Comparison of ENCODE assay signal across 8 cellular contexts in genomic region chr22:36326178-36327161, GRCh38.
DNase-seq lines count a peak whose midpoint lies in the region; ATAC-seq and TF ChIP-seq lines count a peak whose summit lies in the region.

No MANE protein-coding gene starts in this region.

- TF ChIP-seq POLR2A in breast epithelium (IDR thresholded peaks at IDR 0.05): no peak

- intact Hi-C loops in breast epithelium (cut with DNase I; ENCODE audit: low total_unique reads): loop anchor here (10.0 kb wide), 1 partner anchor 48 kb away; no protein-coding TSS in a partner anchor

- H3K4me3 Mint-ChIP-seq in T-helper 2 cell treated with Interferon-gamma antibody and Interleukin-4, amounts not matched to agents 5 μg/mL and 100 μg/mL, for 36 hours: no peak overlapping the region

- H3K36me3 Mint-ChIP-seq in T-helper 2 cell treated with Interferon-gamma antibody and Interleukin-4, amounts not matched to agents 5 μg/mL and 100 μg/mL, for 36 hours (ENCODE audit: low read depth): peaks cover 77% of the 10 kb centered on the region

- H3K27me3 ChIP-seq in breast epithelium: no peaks in the 10 kb centered on the region
- H3K27me3 ChIP-seq in mucosa of rectum (ENCODE audit: control insufficient read depth in 2 of 2, insufficient read depth in 2 of 2, low read length in 2 of 2): no peaks in the 10 kb centered on the region
- H3K27me3 ChIP-seq in thymus (ENCODE audit: control insufficient read depth, insufficient read depth): no peaks in the 10 kb centered on the region

- H3K27ac Mint-ChIP-seq in T-helper 2 cell treated with Interferon-gamma antibody and Interleukin-4, amounts not matched to agents 5 μg/mL and 100 μg/mL, for 36 hours: peak overlapping the region; percentile 67

- 88% methylated on average over 20 of the region's 20 CpGs for WGBS in thymus

- peaks cover 55 to 62% of the 10 kb centered on the region in 2 donors for H3K4me1 ChIP-seq in breast epithelium
- H3K4me1 ChIP-seq in mucosa of rectum (ENCODE audit: control insufficient read depth in 2 of 2, insufficient read depth in 2 of 2, low read length in 2 of 2): peaks cover 63 to 77% of the 10 kb centered on the region in 2 donors
- H3K4me1 ChIP-seq in thymus (ENCODE audit: control insufficient read depth, insufficient read depth, low read length): peaks cover 27% of the 10 kb centered on the region

- H3K36me3 ChIP-seq in breast epithelium (peaks cover under 1% of the 10 kb centered on the region), mucosa of rectum (ENCODE audit: control insufficient read depth in 2 of 2, insufficient read depth in 2 of 2, low read length in 2 of 2) (peaks cover 76 to 85% of the 10 kb centered on the region in 2 donors), thymus (ENCODE audit: control insufficient read depth, insufficient read depth) (peaks cover 88% of the 10 kb centered on the region)

- H3K27ac ChIP-seq in breast epithelium (peak overlapping the region; percentile 96 to 97), mucosa of rectum (ENCODE audit: low read depth in 2 of 2, low read length in 2 of 2) (peak overlapping the region; percentile 90 to 95), thymus (ENCODE audit: low read depth) (peak overlapping the region; percentile 58)

- H3K9ac ChIP-seq in mucosa of rectum (ENCODE audit: low read depth in 1 of 2, low read length in 2 of 2): peak overlapping the region in 1 of 2 donors; percentile 14

- no peak for ATAC-seq in GM18511 (IDR thresholded peaks at IDR 0.05; ENCODE audit: unreplicated experiment)
- ATAC-seq in HG02588 (IDR thresholded peaks at IDR 0.05; ENCODE audit: unreplicated experiment): no peak
- ATAC-seq in HG03571 (IDR thresholded peaks at IDR 0.05; ENCODE audit: unreplicated experiment): no peak

- H3K4me3 ChIP-seq in breast epithelium: no peak overlapping the region
- H3K4me3 ChIP-seq in mucosa of rectum (ENCODE audit: low read length in 2 of 2): no peak overlapping the region
- no peak overlapping the region for H3K4me3 ChIP-seq in thymus (ENCODE audit: low read length)

- no peak for DNase-seq in T-helper 2 cell treated with Interferon-gamma antibody and Interleukin-4, amounts not matched to agents 5 μg/mL and 100 μg/mL, for 36 hours (ENCODE audit: low spot score)
- DNase-seq in T-helper 2 cell (no peak), breast epithelium (ENCODE audit: low spot score in 2 of 2) (no peak)

- no peaks in the 10 kb centered on the region for H3K9me3 Mint-ChIP-seq in T-helper 2 cell treated with Interferon-gamma antibody and Interleukin-4, amounts not matched to agents 5 μg/mL and 100 μg/mL, for 36 hours

- peaks cover 45% of the 10 kb centered on the region for H3K4me1 Mint-ChIP-seq in T-helper 2 cell treated with Interferon-gamma antibody and Interleukin-4, amounts not matched to agents 5 μg/mL and 100 μg/mL, for 36 hours (ENCODE audit: low read depth)

- peak in 1 of 3 donors; percentile 22 for TF ChIP-seq CTCF in breast epithelium (IDR thresholded peaks at IDR 0.05)

- no peaks in the 10 kb centered on the region for H3K9me3 ChIP-seq in breast epithelium
- no peaks in the 10 kb centered on the region for H3K9me3 ChIP-seq in mucosa of rectum (ENCODE audit: control insufficient read depth in 2 of 2, low read length in 2 of 2)
- H3K9me3 ChIP-seq in thymus (ENCODE audit: control insufficient read depth): no peaks in the 10 kb centered on the region

- H3K27me3 Mint-ChIP-seq in T-helper 2 cell treated with Interferon-gamma antibody and Interleukin-4, amounts not matched to agents 5 μg/mL and 100 μg/mL, for 36 hours (ENCODE audit: low read depth): no peaks in the 10 kb centered on the region
